Comparison of ENCODE assay signal across 8 cellular contexts in genomic region chr5:98827161-98827560, GRCh38. TPM values are rescaled to one million over a fixed set of nuclear protein-coding genes. Genes with fewer than 3 reads are reported as not detected.
A peak's percentile ranks its signal among the peaks of the same experiment; 100 is the strongest.
DNase-seq lines count a peak whose midpoint lies in the region; ATAC-seq and TF ChIP-seq lines count a peak whose summit lies in the region.

No MANE protein-coding gene starts in this region.

- POLR2A ChIA-PET in AG04449 (lab: Yijun Ruan, JAX): no interaction called here
- POLR2A ChIA-PET in activated CD4-positive, alpha-beta T cell treated with anti-CD3 and anti-CD28 coated beads for 36 hours (lab: Charles Lee): no interaction called here

- H3K27ac Mint-ChIP-seq in activated CD4-positive, alpha-beta T cell treated with anti-CD3 and anti-CD28 coated beads for 36 hours: no peak overlapping the region

- no peak overlapping the region for H3K27ac ChIP-seq in upper lobe of right lung

- no peak overlapping the region for H3K4me3 Mint-ChIP-seq in activated CD4-positive, alpha-beta T cell treated with anti-CD3 and anti-CD28 coated beads for 36 hours

- H3K4me3 ChIP-seq in AG04449 (ENCODE audit: low read depth, low read length): no peak overlapping the region
- no peak overlapping the region for H3K4me3 ChIP-seq in upper lobe of right lung

- H3K9me3 ChIP-seq in upper lobe of right lung: no peaks in the 10 kb centered on the region

- peak; percentile 76 for ATAC-seq in upper lobe of right lung
- ATAC-seq in activated CD4-positive, alpha-beta T cell treated with anti-CD3 and anti-CD28 coated beads for 36 hours: no peak

- H3K36me3 Mint-ChIP-seq in activated CD4-positive, alpha-beta T cell treated with anti-CD3 and anti-CD28 coated beads for 36 hours (ENCODE audit: low read depth): no peaks in the 10 kb centered on the region

- H3K36me3 ChIP-seq in upper lobe of right lung: no peaks in the 10 kb centered on the region

- TF ChIP-seq CTCF in AG04449 (IDR thresholded peaks at IDR 0.05; ENCODE audit: insufficient read depth, low read length, missing control alignments) (peak; percentile 31), GM12873 (IDR thresholded peaks at IDR 0.05; ENCODE audit: insufficient read depth, low read depth, low read length, missing control alignments) (peak; percentile 38), upper lobe of right lung (IDR thresholded peaks at IDR 0.05) (peak; percentile 59)

- H3K27me3 Mint-ChIP-seq in activated CD4-positive, alpha-beta T cell treated with anti-CD3 and anti-CD28 coated beads for 36 hours: no peaks in the 10 kb centered on the region

- H3K9me3 Mint-ChIP-seq in activated CD4-positive, alpha-beta T cell treated with anti-CD3 and anti-CD28 coated beads for 36 hours (ENCODE audit: low read depth): no peaks in the 10 kb centered on the region

- intact Hi-C loops in upper lobe of right lung (cut with DNase I): no loop called here
- intact Hi-C loops in activated CD4-positive, alpha-beta T cell treated with anti-CD3 and anti-CD28 coated beads for 36 hours (cut with DNase I, micrococcal nuclease): loop anchor here in 1 of 2 experiments (2.0 to 10.0 kb wide), 2 partner anchors 58 to 1592 kb away; no protein-coding TSS in a partner anchor

- DNase-seq in AG04449 (ENCODE audit: low read depth, low spot score) (no peak), HPDE6-E6E7 (ENCODE audit: extremely low spot score) (peak; percentile 38), SW480 (ENCODE audit: low spot score) (peak; percentile 60), iPS DF 4.7 (ENCODE audit: extremely low read depth, low spot score) (peak; percentile 22), upper lobe of right lung (no peak), activated T-cell treated with anti-CD3 and anti-CD28 coated beads for 4 hours (no peak)
- DNase-seq in activated CD4-positive, alpha-beta T cell treated with anti-CD3 and anti-CD28 coated beads for 36 hours: no peak

- H3K4me1 Mint-ChIP-seq in activated CD4-positive, alpha-beta T cell treated with anti-CD3 and anti-CD28 coated beads for 36 hours: no peaks in the 10 kb centered on the region

- no peaks in the 10 kb centered on the region for H3K4me1 ChIP-seq in upper lobe of right lung

- CTCF ChIA-PET in AG04449 (lab: Yijun Ruan, JAX): interaction anchor here (1.0 to 1.9 kb wide), 5 partner anchors 27 to 1661 kb away, joined by 3 to 8 read pairs (median 5); no protein-coding TSS in a partner anchor
- CTCF ChIA-PET in activated CD4-positive, alpha-beta T cell treated with anti-CD3 and anti-CD28 coated beads for 36 hours (lab: Charles Lee): no interaction called here

- H3K27me3 ChIP-seq in upper lobe of right lung: no peaks in the 10 kb centered on the region

RNA-seq across cellular contexts. Expression of gene RGMB, which starts 53.7 kb away (rescaled TPM):
- total RNA-seq in upper lobe of right lung: 16.8 TPM
- 1 to 10 TPM; 2.8 to 2.9 TPM for total RNA-seq in activated CD4-positive, alpha-beta T cell treated with anti-CD3 and anti-CD28 coated beads for 36 hours

Comparison
In these comparisons a context has a peak if more than half of its experiments do, and no peak if none do; other contexts are left out.
1. DNase-seq: peak in HPDE6-E6E7 (single experiment), SW480 (single experiment) and iPS DF 4.7 (single experiment); none in AG04449 (single experiment), upper lobe of right lung (single experiment), activated T-cell treated with anti-CD3 and anti-CD28 coated beads for 4 hours (single experiment) and activated CD4-positive, alpha-beta T cell treated with anti-CD3 and anti-CD28 coated beads for 36 hours (single experiment).
2. Peak in every context shown above with its lines, with median percentiles within 50 percentile points of each other: CTCF ChIP-seq.